ENCODE assay signal across 9 cellular contexts in the genomic region with DNA sequence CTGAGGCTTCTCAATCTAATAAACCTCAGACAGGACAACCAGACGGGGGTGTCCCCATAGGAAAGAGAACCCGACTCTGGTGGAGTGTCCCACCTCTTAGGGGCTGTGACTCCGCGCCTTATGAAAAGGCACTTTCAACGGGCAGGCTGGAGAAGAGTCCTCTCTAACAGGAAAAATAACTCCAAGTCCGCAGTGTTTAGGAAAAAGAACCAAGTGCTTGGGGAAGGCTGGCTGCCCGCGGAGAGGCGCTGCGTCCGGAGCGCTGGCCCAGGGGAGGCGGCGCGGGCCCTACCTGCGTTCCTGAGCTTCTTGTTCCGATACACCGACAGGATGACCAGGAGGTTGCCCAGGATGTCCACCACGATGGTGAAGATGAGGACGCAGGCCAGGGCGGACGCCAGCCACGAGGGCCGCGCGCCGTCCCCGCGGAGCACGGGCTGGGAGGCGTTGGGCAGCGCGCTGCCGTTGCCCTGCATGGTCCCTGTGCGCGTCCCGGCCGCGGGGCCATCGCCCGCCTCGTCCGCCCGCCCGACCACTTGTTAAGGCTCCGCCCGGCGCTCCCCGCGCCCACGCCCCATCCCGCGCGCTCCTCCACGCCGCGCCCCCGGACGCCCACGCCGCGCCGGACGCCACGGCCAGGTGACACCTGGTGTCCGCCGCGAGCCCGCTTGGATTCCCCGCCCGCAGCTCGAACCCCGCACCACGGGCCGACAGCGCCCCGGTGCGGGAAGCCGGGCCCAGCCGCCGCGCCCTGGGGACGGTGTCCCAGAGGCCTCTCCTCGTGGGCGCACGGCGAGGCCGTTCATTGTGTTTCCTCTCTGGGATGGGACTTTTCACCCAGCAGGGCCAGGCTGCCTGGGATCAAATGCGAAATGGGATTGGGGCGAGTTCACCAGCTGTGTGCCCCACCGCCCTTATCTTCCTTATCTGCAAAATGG. TPM values are rescaled to one million over a fixed set of nuclear protein-coding genes. Genes with fewer than 3 reads are reported as not detected.
A peak's percentile ranks its signal among the peaks of the same experiment; 100 is the strongest.
DNase-seq lines count a peak whose midpoint lies in the region; ATAC-seq and TF ChIP-seq lines count a peak whose summit lies in the region.
"Had no signal": no experiment of that assay in that cellular context is flagged by ENCODE, and none has a peak within 500 bp of the region (broad histone marks: within the 10 kb centered on the region; RNA-seq: fewer than 3 reads in every experiment).

A gene (minus strand): TSS at position 678 of the 938 bp plus-strand sequence. CDS start 202 bp downstream, at position 476.

- peak within 1 kb of the TSS; percentile 92 for H3K56ac ChIP-seq in mesendoderm (ENCODE audit: low read length)

- no peaks in the 10 kb centered on the region for H3K27me3 ChIP-seq in mesendoderm (ENCODE audit: insufficient read depth, low read length, poor library complexity)

- H3K27ac ChIP-seq in mesendoderm (ENCODE audit: low read depth, low read length), result no peak within 1 kb of the TSS

- H3K9me3 Mint-ChIP-seq in chondrocyte (ENCODE audit: low read depth), result peaks cover 7% of the 10 kb centered on the region
- H3K9me3 Mint-ChIP-seq: dendritic cell treated with granulocyte-macrophage colony-stimulating factor and Interleukin-4, amounts not matched to agents 40 ng/mL and 50 ng/mL, for 4 days had no signal

- peak within 1 kb of the TSS; percentile 57 for H3K4me3 ChIP-seq in mesendoderm (ENCODE audit: low read length)

- no peak for ATAC-seq in GM19023 (IDR thresholded peaks at IDR 0.05; ENCODE audit: unreplicated experiment)
- no peak for ATAC-seq in HG03159 (IDR thresholded peaks at IDR 0.05; ENCODE audit: unreplicated experiment)
- ATAC-seq in HG03280 (IDR thresholded peaks at IDR 0.05; ENCODE audit: unreplicated experiment), result no peak

- TF ChIP-seq CTCF in chondrocyte (IDR thresholded peaks at IDR 0.05), result peak; percentile 59

- H2BK5ac ChIP-seq in mesendoderm (ENCODE audit: low read length), result peak within 1 kb of the TSS; percentile 64

- H3K4me1 ChIP-seq in mesendoderm (ENCODE audit: control insufficient read depth, low read depth, low read length), result peaks cover 1% of the 10 kb centered on the region

- no peak within 1 kb of the TSS for H2BK15ac ChIP-seq in mesendoderm (replicated peaks; ENCODE audit: low read depth)

- H3K9ac ChIP-seq in mesendoderm (ENCODE audit: low read length), result peak within 1 kb of the TSS; percentile 70

- H2AK5ac ChIP-seq in mesendoderm (ENCODE audit: low read length), result no peak within 1 kb of the TSS

- H3K4me1 Mint-ChIP-seq in chondrocyte (ENCODE audit: low read depth), result peaks cover 31% of the 10 kb centered on the region

- H3K18ac ChIP-seq in mesendoderm (ENCODE audit: low read length), result no peak within 1 kb of the TSS

- peak within 1 kb of the TSS; percentile 71 for H3K23ac ChIP-seq in mesendoderm (ENCODE audit: low read length)

- no peak within 1 kb of the TSS for H4K5ac ChIP-seq in mesendoderm (ENCODE audit: low read length)

- no peaks in the 10 kb centered on the region for H3K36me3 ChIP-seq in mesendoderm (ENCODE audit: control insufficient read depth, insufficient read depth, low read length)

- no peaks in the 10 kb centered on the region for H3K79me1 ChIP-seq in mesendoderm (ENCODE audit: low read length)

- no peak within 1 kb of the TSS for H4K8ac ChIP-seq in mesendoderm (ENCODE audit: low read depth, low read length)

- peak; percentile 56 for DNase-seq in 8988T
- DNase-seq in HT-29 (ENCODE audit: low spot score), result peak; percentile 31
- DNase-seq in chondrocyte (ENCODE audit: low spot score), result no peak
- peak; percentile 71 for DNase-seq in mesendoderm
- DNase-seq in NCI-H2107 (lab: John Stamatoyannopoulos, UW), result no peak

- WGBS in mesendoderm (ENCODE audit: extremely low coverage, insufficient coverage, low lambda C conversion rate), result no CpG with 5 or more reads among the region's 91 CpGs

- H2BK120ac ChIP-seq in mesendoderm (ENCODE audit: low read depth, low read length), result no peak within 1 kb of the TSS

- no peak within 1 kb of the TSS for H3K4ac ChIP-seq in mesendoderm (ENCODE audit: low read depth, low read length)

- peaks cover 31% of the 10 kb centered on the region for H3K27me3 Mint-ChIP-seq in chondrocyte (ENCODE audit: low read depth)

- H3K79me2 ChIP-seq in mesendoderm (ENCODE audit: control insufficient read depth, insufficient read depth, low read length), result no peaks in the 10 kb centered on the region

- no peak within 1 kb of the TSS for H3K27ac Mint-ChIP-seq in chondrocyte (ENCODE audit: unreplicated experiment)
- H3K27ac Mint-ChIP-seq: dendritic cell treated with granulocyte-macrophage colony-stimulating factor and Interleukin-4, amounts not matched to agents 40 ng/mL and 50 ng/mL, for 4 days had no signal

- peak within 1 kb of the TSS; percentile 97 for H3K4me2 ChIP-seq in mesendoderm (ENCODE audit: low read length)

- H3K4me3 Mint-ChIP-seq in chondrocyte (ENCODE audit: unreplicated experiment), result peak within 1 kb of the TSS; percentile 67
- H3K4me3 Mint-ChIP-seq: dendritic cell treated with granulocyte-macrophage colony-stimulating factor and Interleukin-4, amounts not matched to agents 40 ng/mL and 50 ng/mL, for 4 days had no signal

- H3K36me3 Mint-ChIP-seq in chondrocyte (ENCODE audit: low read depth), result no peaks in the 10 kb centered on the region

RNA-seq across cellular contexts. Expression of the gene that starts here (rescaled TPM):
- not detected in 2 replicates for total RNA-seq in HT-29 (2014; rRNA removed; shearing (Covaris generic))
- total RNA-seq in chondrocyte, result 0.44 TPM in 1 of 3 replicates, not detected in the others
- polyA plus RNA-seq in mesendoderm (2013, experiment 1 of 2), result 0.44 TPM
- 0.41 TPM for polyA plus RNA-seq in mesendoderm (2013, experiment 2 of 2)

Comparison
In these comparisons a context has a peak if more than half of its experiments do, and no peak if none do; other contexts are left out.
1. Peak in DNase-seq in HT-29; RNA of the gene not detected or under 1 TPM.
2. DNase-seq: peak in 8988T (single experiment) and mesendoderm (single experiment); none in chondrocyte (single experiment) and NCI-H2107 (single experiment).